In genomic region chr10:69936091-69936490, GRCh38 we compare ENCODE assay signal across 10 cellular contexts.
DNase-seq lines count a peak whose midpoint lies in the region; ATAC-seq, FAIRE-seq and TF ChIP-seq lines count a peak whose summit lies in the region.
"Had no signal": no experiment of that assay in that cellular context is flagged by ENCODE, and none has a peak within 500 bp of the region (broad histone marks: within the 10 kb centered on the region; RNA-seq: fewer than 3 reads in every experiment).

No MANE protein-coding gene starts in this region.

- no peak overlapping the region for H3K27ac ChIP-seq in GM12878 (ENCODE audit: control insufficient read depth, insufficient read depth)
- H3K27ac ChIP-seq: ascending aorta, tibial artery had no signal

- in situ Hi-C loops in GM12878 (cut with MboI): no loop called here

- RAD21 ChIA-PET in GM12878 (lab: Charles Lee; ENCODE audit: unreplicated experiment): interaction anchor here (2.3 to 4.5 kb wide), 2 partner anchors 23 kb away, joined by 24 to 37 read pairs; no protein-coding TSS in a partner anchor

- H3K27me3 ChIP-seq in GM12878 (replicated peaks in 1 of 2; ENCODE audit: control insufficient read depth in 2 of 2, insufficient read depth in 2 of 2, low read length in 1 of 2): peaks cover 0 to 2% of the 10 kb centered on the region in 2 experiments; a peak in 2 of 4 replicates
- H3K27me3 ChIP-seq: ascending aorta, tibial artery had no signal

- SMC1A ChIA-PET in GM12878 (lab: Charles Lee; ENCODE audit: uncharacterized antibody, unreplicated experiment): interaction anchor here (0.9 to 1.9 kb wide), 3 partner anchors 17 to 23 kb away, joined by 4 to 14 read pairs (median 5); no protein-coding TSS in a partner anchor

- TF ChIP-seq RAD21 in GM12878 (IDR thresholded peaks at IDR 0.05; ENCODE audit: insufficient read depth, low read depth, low read length): peak; percentile 77

- intact Hi-C loops in GM12878 (cut with micrococcal nuclease; ENCODE audit: unreplicated experiment): loop anchor here (1.0 kb wide), 1 partner anchor 22 kb away; no protein-coding TSS in a partner anchor
- intact Hi-C loops in sciatic nerve (cut with DNase I): no loop called here

- H3K36me3 ChIP-seq in GM12878 (ENCODE audit: control insufficient read depth in 2 of 2, insufficient read depth in 2 of 2, low read length in 1 of 2): no peaks in the 10 kb centered on the region

- ATAC-seq in GM12878 (peak; percentile 83), sciatic nerve (peak; percentile 49), HG03521 (IDR thresholded peaks at IDR 0.05; ENCODE audit: unreplicated experiment) (no peak)

- BruUV-seq in GM12878 (replicated peaks; lab: Mats Ljungman, UMichigan): no TSS peak

- no peak overlapping the region for H3K4me2 ChIP-seq in GM12878 (ENCODE audit: control insufficient read depth, insufficient read depth)

- H3K79me2 ChIP-seq in GM12878 (ENCODE audit: control insufficient read depth, insufficient read depth, low read length): no peaks in the 10 kb centered on the region

- DNase-seq in NCI-H82 (lab: John Stamatoyannopoulos, UW): peak; percentile 20
- DNase-seq in NCI-H82 treated with DMSO at 0.1 percent for 48 hours (lab: John Stamatoyannopoulos, UW; ENCODE audit: unreplicated experiment): no peak
- peak; percentile 19 to 42 for DNase-seq in Kasumi-1 (lab: John Stamatoyannopoulos, UW)
- no peak for DNase-seq in GM12878 (ENCODE audit: low read depth, low spot score)
- DNase-seq in sciatic nerve (ENCODE audit: low spot score): no peak
- no peak for DNase-seq in effector CD8-positive, alpha-beta T cell (lab: John Stamatoyannopoulos, UW)
- DNase-seq in NCI-H2196 (lab: John Stamatoyannopoulos, UW; ENCODE audit: unreplicated experiment): no peak

- WGBS in GM12878 (ENCODE audit: insufficient coverage, insufficient replicate concordance, low lambda C conversion rate, missing lambda C conversion rate): 8% methylated on average over 3 of the region's 3 CpGs

- H3K9me3 ChIP-seq in GM12878 (replicated peaks; ENCODE audit: control insufficient read depth, insufficient read depth, low read length): no peaks in the 10 kb centered on the region; the same call in 2 of the 3 replicates
- H3K9me3 ChIP-seq: ascending aorta, tibial artery had no signal

- H2AFZ ChIP-seq in GM12878 (ENCODE audit: control insufficient read depth, low read depth, low read length): no peak overlapping the region

- POLR2A ChIA-PET in GM12878 (lab: Charles Lee): no interaction called here

- FAIRE-seq in GM12878 (lab: Jason Lieb, UNC): peak; percentile 47

- CTCF ChIA-PET in GM12878 (lab: Yijun Ruan, JAX): interaction anchor here (1.6 to 9.2 kb wide), 2 partner anchors 19 to 23 kb away, joined by 3 to 100 read pairs; no protein-coding TSS in a partner anchor

- no peak for TF ChIP-seq POLR2A in GM12878 (IDR thresholded peaks at IDR 0.05; ENCODE audit: low read depth, low read length)

- TF ChIP-seq CTCF in GM12878 (IDR thresholded peaks at IDR 0.05 in 2 of 3, conservative IDR thresholded peaks at IDR 0.05 in 1 of 3; ENCODE audit: control insufficient read depth in 2 of 3, extremely low read depth in 1 of 3, insufficient read depth in 1 of 3, low read depth in 3 of 3, low read length in 3 of 3): peak; percentile 45 to 67 (median 60)

- no peak overlapping the region for H3K9ac ChIP-seq in GM12878 (ENCODE audit: control insufficient read depth, insufficient read depth, low read length)

- no peaks in the 10 kb centered on the region for H3K4me1 ChIP-seq in GM12878 (ENCODE audit: control insufficient read depth, insufficient read depth, low read length)
- H3K4me1 ChIP-seq: ascending aorta, tibial artery had no signal

- TF ChIP-seq EP300 in GM12878 (IDR thresholded peaks at IDR 0.05; ENCODE audit: borderline replicate concordance in 1 of 2, control insufficient read depth in 1 of 2, low read depth in 2 of 2, low read length in 2 of 2): no peak

- H3K4me3 ChIP-seq in GM12878: no peak overlapping the region
- H3K4me3 ChIP-seq: ascending aorta, tibial artery had no signal

- no peaks in the 10 kb centered on the region; the same call in 1 of the 2 replicates for H4K20me1 ChIP-seq in GM12878 (ENCODE audit: control insufficient read depth, insufficient read depth)

TF ChIP-seq in GM12878, 131 proteins besides CTCF, POLR2A, EP300 and RAD21:
- TF ChIP-seq MYC (IDR thresholded peaks at IDR 0.05; ENCODE audit: insufficient read depth, insufficient read length, insufficient replicate concordance, low read length, severe bottlenecking) (no peak), ATF3 (IDR thresholded peaks at IDR 0.05; ENCODE audit: borderline replicate concordance, extremely low read depth, low read depth, low read length) (no peak), PAX8 (IDR thresholded peaks at IDR 0.05) (no peak), YY1 (IDR thresholded peaks at IDR 0.05; ENCODE audit: low read depth, low read length) (peak; percentile 18; the same call in 1 of the 2 replicates), HDAC6 (IDR thresholded peaks at IDR 0.05; ENCODE audit: unreplicated experiment) (no peak), GATAD2B (conservative IDR thresholded peaks at IDR 0.05; ENCODE audit: low read depth) (no peak), NR2C1 (IDR thresholded peaks at IDR 0.05) (no peak), SMC3 (IDR thresholded peaks at IDR 0.05; ENCODE audit: borderline replicate concordance, low read length) (peak; percentile 59; the same call in 1 of the 2 replicates), MTA2 (IDR thresholded peaks at IDR 0.05; ENCODE audit: low read depth) (no peak), MTA3 (IDR thresholded peaks at IDR 0.05; ENCODE audit: borderline replicate concordance, low read length) (no peak), TCF3 (IDR thresholded peaks at IDR 0.05; ENCODE audit: borderline replicate concordance, insufficient read depth, low read depth, low read length) (no peak), RBBP5 (conservative IDR thresholded peaks at IDR 0.05) (no peak)

Comparison
In these comparisons a context has a peak if more than half of its experiments do, and no peak if none do; other contexts are left out.
1. DNase-seq: peak in NCI-H82 (single experiment) and Kasumi-1 (2 of 2); none in NCI-H82 treated with DMSO at 0.1 percent for 48 hours (single experiment), GM12878 (single experiment), sciatic nerve (single experiment), effector CD8-positive, alpha-beta T cell (single experiment) and NCI-H2196 (single experiment).